ENCODE assay signal across 23 cellular contexts in genomic region chr10:98256692-98257091, GRCh38.
"Had no signal": no experiment of that assay in that cellular context is flagged by ENCODE, and none has a peak within 500 bp of the region (broad histone marks: within the 10 kb centered on the region; RNA-seq: fewer than 3 reads in every experiment).

No MANE protein-coding gene starts in this region.

- H3K27me3 ChIP-seq: esophagus muscularis mucosa, gastrocnemius medialis, pancreas, sigmoid colon, suprapubic skin, thyroid gland, upper lobe of left lung, uterus had no signal

- H3K4me3 Mint-ChIP-seq: immature natural killer cell, memory B cell, mesothelial cell of epicardium, natural killer cell, neural crest cell had no signal

- H3K9me3 ChIP-seq: esophagus muscularis mucosa, gastrocnemius medialis, left ventricle myocardium inferior, lower lobe of right lung, pancreas, psoas muscle, sigmoid colon, suprapubic skin, thyroid gland, upper lobe of left lung, uterus had no signal

- H3K27ac ChIP-seq: esophagus muscularis mucosa, gastrocnemius medialis, left ventricle myocardium inferior, lower lobe of right lung, pancreas, psoas muscle, sigmoid colon, skin epidermis, suprapubic skin, thyroid gland, upper lobe of left lung, uterus had no signal

- ATAC-seq: gastrocnemius medialis; left cardiac atrium; lower lobe of right lung; natural killer cell; pancreas; psoas muscle; stimulated activated naive CD8-positive, alpha-beta T cell treated with anti-CD3 and anti-CD28 coated beads, Interleukin-15, Interleukin-2, amounts not matched to agents 100 U/mL and 50 U/mL, for 24 hours had no signal

- H3K4me1 Mint-ChIP-seq: memory B cell, mesothelial cell of epicardium had no signal

- H3K27me3 Mint-ChIP-seq: memory B cell had no signal

- H3K36me3 ChIP-seq: gastrocnemius medialis, left ventricle myocardium inferior, pancreas, thyroid gland, uterus had no signal

- H3K9me3 Mint-ChIP-seq: immature natural killer cell, memory B cell, mesothelial cell of epicardium, natural killer cell, neural crest cell had no signal

- H3K27ac Mint-ChIP-seq: memory B cell, natural killer cell had no signal

- DNase-seq: effector memory CD4-positive, alpha-beta T cell; gastrocnemius medialis; immature natural killer cell; kidney; left cardiac atrium; left ventricle myocardium inferior; lower lobe of right lung; natural killer cell; nucleus accumbens; pancreas; psoas muscle; sigmoid colon; stimulated activated CD4-positive, alpha-beta T cell treated with anti-CD3 and anti-CD28 coated beads, Interleukin-2, amount 100 ng/mL, for 48 hours; stimulated activated naive CD8-positive, alpha-beta T cell treated with anti-CD3 and anti-CD28 coated beads, Interleukin-15, Interleukin-2, amounts not matched to agents 100 U/mL and 50 U/mL, for 24 hours; thyroid gland; upper lobe of left lung; uterus had no signal

- H3K36me3 Mint-ChIP-seq: natural killer cell had no signal

- H3K4me1 ChIP-seq: pancreas, uterus had no signal

- H3K4me3 ChIP-seq: esophagus muscularis mucosa, gastrocnemius medialis, left ventricle myocardium inferior, lower lobe of right lung, pancreas, psoas muscle, sigmoid colon, skin epidermis, suprapubic skin, thyroid gland, upper lobe of left lung, uterus had no signal
